8 cellular contexts compared by ENCODE assay signal in the genomic region with DNA sequence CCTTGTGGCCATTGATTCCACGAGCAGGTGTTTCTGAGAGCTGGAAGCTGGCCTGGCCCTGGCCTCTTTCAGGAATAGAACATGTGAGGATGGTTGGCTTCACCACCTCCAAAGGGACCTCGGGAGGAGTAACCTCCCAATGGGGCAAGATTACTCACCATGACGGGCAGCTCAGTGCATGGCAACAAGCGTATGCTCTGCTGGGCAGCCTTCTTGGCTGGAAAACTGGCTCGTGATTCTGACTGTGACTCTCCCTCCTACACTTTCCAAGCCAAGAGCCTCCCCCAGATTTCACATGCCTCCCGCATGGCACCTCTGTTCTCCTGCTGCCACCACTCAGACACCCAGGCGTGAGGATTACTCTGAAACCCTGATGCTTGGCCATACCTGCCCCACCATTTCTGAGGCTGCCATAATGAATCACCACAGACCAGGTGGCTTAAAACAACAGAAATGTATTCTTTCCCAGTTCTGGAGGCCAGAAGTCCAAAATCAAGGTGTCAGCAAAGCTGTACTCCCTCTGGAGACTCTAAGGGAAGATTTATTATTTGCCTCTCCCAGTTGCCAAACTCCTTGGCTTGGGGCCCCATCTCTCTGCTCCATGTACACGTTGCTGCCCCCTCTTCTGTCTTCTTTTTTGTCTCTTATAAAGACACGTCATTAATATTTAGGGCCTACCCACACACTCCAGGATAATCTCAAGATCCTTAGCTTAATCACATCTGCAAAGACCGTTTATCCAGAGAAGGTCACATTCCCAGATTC.
DNase-seq lines count a peak whose midpoint lies in the region; ATAC-seq and TF ChIP-seq lines count a peak whose summit lies in the region.

No MANE protein-coding gene starts in this region.

- H3K23ac ChIP-seq in mesenchymal stem cell (ENCODE audit: low read length in 2 of 2): no peak overlapping the region

- 83% methylated on average over 10 of the region's 10 CpGs for WGBS in mesenchymal stem cell
- 25 to 29% methylated on average over 10 of the region's 10 CpGs for WGBS in aorta, 2 donors

- no peak overlapping the region for H2BK5ac ChIP-seq in mesenchymal stem cell (ENCODE audit: low read depth, low read length, poor library complexity, severe bottlenecking)

- no peak overlapping the region for H4K8ac ChIP-seq in mesenchymal stem cell (ENCODE audit: low read length)

- H3K4me2 ChIP-seq in mesenchymal stem cell (ENCODE audit: low read length, poor library complexity, severe bottlenecking): no peak overlapping the region

- H2AK5ac ChIP-seq in mesenchymal stem cell (ENCODE audit: low read length, severe bottlenecking): peak overlapping the region; percentile 24

- TF ChIP-seq CTCF in cardiac fibroblast (IDR thresholded peaks at IDR 0.05; ENCODE audit: low read depth, low read length): no peak

- H3K9ac ChIP-seq in mesenchymal stem cell (ENCODE audit: low read length): peak overlapping the region; percentile 76

- H3K4me1 ChIP-seq in mesenchymal stem cell (ENCODE audit: control insufficient read depth, insufficient read depth, low read depth, low read length) (peaks cover 27% of the 10 kb centered on the region), aorta (ENCODE audit: control insufficient read depth in 1 of 2, insufficient read depth in 2 of 2, low read length in 2 of 2) (peaks cover 0 to 13% of the 10 kb centered on the region in 2 donors)

- H3K9me3 ChIP-seq in mesenchymal stem cell (ENCODE audit: control insufficient read depth, low read length) (no peaks in the 10 kb centered on the region), aorta (ENCODE audit: control insufficient read depth, low read length) (no peaks in the 10 kb centered on the region)

- H3K27ac ChIP-seq in mesenchymal stem cell (ENCODE audit: low read length, poor library complexity, severe bottlenecking) (no peak overlapping the region), aorta (ENCODE audit: low read depth in 1 of 2, low read length in 2 of 2) (peak overlapping the region; percentile 58 to 76)

- H3K4me3 ChIP-seq in cardiac fibroblast (replicated peaks in 1 of 2; ENCODE audit: low read depth in 2 of 2, low read length in 2 of 2): no peak overlapping the region
- H3K4me3 ChIP-seq in mesenchymal stem cell (ENCODE audit: insufficient read depth in 1 of 2, low read depth in 1 of 2, low read length in 2 of 2): peak overlapping the region in 1 of 2 experiments; percentile 29
- H3K4me3 ChIP-seq in aorta (ENCODE audit: low read length in 2 of 2): no peak overlapping the region

- no peak overlapping the region for H3K14ac ChIP-seq in mesenchymal stem cell (ENCODE audit: low read length in 2 of 2)

- no peaks in the 10 kb centered on the region for H3K36me3 ChIP-seq in mesenchymal stem cell (ENCODE audit: control insufficient read depth in 1 of 2, insufficient read depth in 2 of 2, low read depth in 1 of 2, low read length in 2 of 2)
- H3K36me3 ChIP-seq in aorta (ENCODE audit: control insufficient read depth in 1 of 2, insufficient read depth in 2 of 2, low read length in 1 of 2): no peaks in the 10 kb centered on the region

- peak overlapping the region; percentile 8 for H2BK120ac ChIP-seq in mesenchymal stem cell (ENCODE audit: low read depth, low read length)

- H3K4ac ChIP-seq in mesenchymal stem cell (ENCODE audit: low read depth in 1 of 2, low read length in 2 of 2): peak overlapping the region; percentile 21 to 89

- ATAC-seq in aorta (ENCODE audit: low FRiP score): peak; percentile 72
- no peak for ATAC-seq in GM18907 (IDR thresholded peaks at IDR 0.05; ENCODE audit: unreplicated experiment)

- peaks cover 2% of the 10 kb centered on the region for H3K79me1 ChIP-seq in mesenchymal stem cell (replicated peaks; ENCODE audit: low read length, poor library complexity, severe bottlenecking)

- peak overlapping the region; percentile 23 to 92 for H2BK12ac ChIP-seq in mesenchymal stem cell (ENCODE audit: low read length in 2 of 2)

- H2BK15ac ChIP-seq in mesenchymal stem cell (ENCODE audit: low read depth, poor library complexity, severe bottlenecking): no peak overlapping the region

- H3K18ac ChIP-seq in mesenchymal stem cell (ENCODE audit: low read depth in 1 of 2, low read length in 2 of 2): peak overlapping the region; percentile 79 to 80

- peak; percentile 17 for DNase-seq in stimulated activated CD4-positive, alpha-beta T cell treated with anti-CD3 and anti-CD28 coated beads, Interleukin-15, amount 100 ng/mL, for 24 hours
- no peak for DNase-seq in stimulated activated CD4-positive, alpha-beta T cell treated with anti-CD3 and anti-CD28 coated beads, Interleukin-4, amount 100 ng/mL, for 4 hours
- DNase-seq in cardiac fibroblast (ENCODE audit: low read depth in 2 of 2) (peak; percentile 57 to 84), mesenchymal stem cell (peak; percentile 40), aorta (peak; percentile 88 to 89), SKM-1 treated with dmso at 0.1 percent for 144 hours (lab: John Stamatoyannopoulos, UW; ENCODE audit: unreplicated experiment) (no peak), NCI-H146 (lab: John Stamatoyannopoulos, UW) (no peak)

- H3K27me3 ChIP-seq in mesenchymal stem cell (ENCODE audit: control insufficient read depth in 1 of 2, insufficient read depth in 1 of 2, low read length in 2 of 2) (no peaks in the 10 kb centered on the region), aorta (ENCODE audit: control insufficient read depth in 1 of 2, insufficient read depth in 2 of 2, low read length in 1 of 2) (no peaks in the 10 kb centered on the region)

- H2AFZ ChIP-seq in mesenchymal stem cell (ENCODE audit: low read depth, low read length): no peak overlapping the region

- intact Hi-C loops in aorta (cut with DNase I): loop anchor here in 1 of 2 donors (5.0 kb wide), 1 partner anchor 215 kb away; the partner anchor contains the start of gene CHST11

- peak overlapping the region; percentile 81 for H4K91ac ChIP-seq in mesenchymal stem cell (ENCODE audit: low read length)

Comparison
In these comparisons a context has a peak if more than half of its experiments do, and no peak if none do; other contexts are left out.
1. DNase-seq: peak in stimulated activated CD4-positive, alpha-beta T cell treated with anti-CD3 and anti-CD28 coated beads, Interleukin-15, amount 100 ng/mL, for 24 hours (single experiment), cardiac fibroblast (2 of 2), mesenchymal stem cell (single experiment) and aorta (2 of 2); none in stimulated activated CD4-positive, alpha-beta T cell treated with anti-CD3 and anti-CD28 coated beads, Interleukin-4, amount 100 ng/mL, for 4 hours (0 of 2), SKM-1 treated with dmso at 0.1 percent for 144 hours (single experiment) and NCI-H146 (single experiment).